Comparison of ENCODE assay signal across 26 cellular contexts in the genomic region with DNA sequence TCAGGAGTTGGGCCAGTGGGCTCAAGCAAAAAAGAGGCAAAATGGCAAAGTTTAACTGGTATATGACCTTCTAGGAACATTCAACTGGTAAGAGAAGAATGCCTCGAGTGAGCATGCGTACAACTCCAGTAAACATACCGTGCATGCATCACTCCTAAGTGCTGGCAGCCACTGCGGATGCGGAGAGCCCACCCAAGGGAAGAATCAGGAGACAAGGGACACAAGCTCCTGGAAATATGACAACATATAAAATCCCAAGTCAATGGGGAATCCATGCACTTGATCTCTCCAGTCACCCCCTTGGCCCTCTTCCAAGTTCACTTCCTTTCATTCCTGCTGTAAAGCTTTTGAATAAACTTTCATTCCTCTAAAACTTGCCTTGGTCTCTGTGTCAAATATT.
DNase-seq lines count a peak whose midpoint lies in the region; ATAC-seq and TF ChIP-seq lines count a peak whose summit lies in the region.
"Had no signal": no experiment of that assay in that cellular context is flagged by ENCODE, and none has a peak within 500 bp of the region (broad histone marks: within the 10 kb centered on the region; RNA-seq: fewer than 3 reads in every experiment).

No MANE protein-coding gene starts in this region.

- peaks cover 5% of the 10 kb centered on the region; the same call in 1 of the 2 replicates for H3K36me3 ChIP-seq in SU-DHL-6 (ENCODE audit: low read length)
- H3K36me3 ChIP-seq: BE2C, breast epithelium, upper lobe of right lung had no signal

- H2BK5ac ChIP-seq in H9 (ENCODE audit: insufficient read length, low read length) = peak overlapping the region; percentile 35

- H2AK5ac ChIP-seq in H9 (ENCODE audit: insufficient read length, low read length) = no peak overlapping the region

- no peak overlapping the region for H4K5ac ChIP-seq in H9 (ENCODE audit: insufficient read length, low read depth, low read length)

- H3K4me1 Mint-ChIP-seq in H9 (peaks cover 16 to 24% of the 10 kb centered on the region in 2 experiments), memory B cell (peaks cover 32% of the 10 kb centered on the region), endothelial cell (ENCODE audit: unreplicated experiment) (no peaks in the 10 kb centered on the region)
- H3K4me1 Mint-ChIP-seq: CD8-positive, alpha-beta memory T cell had no signal

- H2BK120ac ChIP-seq in H9 (ENCODE audit: low read depth, low read length, poor library complexity, severe bottlenecking) = no peak overlapping the region

- H3K9ac ChIP-seq in H9 (ENCODE audit: extremely low read depth, insufficient read length, low read length) (no peak overlapping the region), SU-DHL-6 (ENCODE audit: low read length) (no peak overlapping the region)
- H3K9ac ChIP-seq: parathyroid adenoma had no signal

- H2BK20ac ChIP-seq in H9 (ENCODE audit: low read depth, low read length, poor library complexity, severe bottlenecking) = no peak overlapping the region

- H3K27me3 ChIP-seq in H9 (ENCODE audit: insufficient read depth, low read length) = no peaks in the 10 kb centered on the region
- H3K27me3 ChIP-seq in SU-DHL-6 (ENCODE audit: low read length) = no peaks in the 10 kb centered on the region
- H3K27me3 ChIP-seq: BE2C, breast epithelium, upper lobe of right lung had no signal

- peaks cover 6 to 26% (median 9%) of the 10 kb centered on the region in 3 experiments; a peak in 6 of 7 replicates for H3K36me3 Mint-ChIP-seq in H9 (ENCODE audit: insufficient read depth in 1 of 3, low read depth in 3 of 3)
- peaks cover 9% of the 10 kb centered on the region for H3K36me3 Mint-ChIP-seq in memory B cell
- H3K36me3 Mint-ChIP-seq in endothelial cell (ENCODE audit: low read depth, unreplicated experiment) = peaks cover 9% of the 10 kb centered on the region
- H3K36me3 Mint-ChIP-seq: activated naive CD8-positive, alpha-beta T cell had no signal

- H4K20me1 ChIP-seq in H9 (ENCODE audit: control insufficient read depth, insufficient read depth, insufficient read length) = no peaks in the 10 kb centered on the region
- H4K20me1 ChIP-seq in SU-DHL-6 (ENCODE audit: low read depth, low read length) = no peaks in the 10 kb centered on the region

- no peak overlapping the region for H3K23ac ChIP-seq in H9 (ENCODE audit: insufficient read length, low read depth, low read length)

- H3K9me2 ChIP-seq in SU-DHL-6 (replicated peaks; ENCODE audit: insufficient read depth, low read length) = no peaks in the 10 kb centered on the region

- no peaks in the 10 kb centered on the region for H3K23me2 ChIP-seq in H9 (ENCODE audit: insufficient read length, low read depth, low read length, poor library complexity, severe bottlenecking)

- H2AFZ ChIP-seq in H9 (ENCODE audit: low read length) (no peak overlapping the region), SU-DHL-6 (ENCODE audit: low read depth, low read length, severe bottlenecking) (no peak overlapping the region)

- H2BK12ac ChIP-seq in H9 (ENCODE audit: insufficient read length, low read depth, low read length) = no peak overlapping the region

- DNase-seq in EL = peak; percentile 26
- DNase-seq in H9 = no peak
- no peak for DNase-seq in memory B cell (ENCODE audit: low spot score in 2 of 2)
- DNase-seq in endothelial cell (ENCODE audit: low spot score) = no peak
- DNase-seq: ACHN; activated CD4-positive, alpha-beta T cell treated with anti-CD3 and anti-CD28 coated beads for 4 hours; activated CD8-positive, alpha-beta T cell treated with anti-CD3 and anti-CD28 coated beads, Interleukin-2, amount 10 ng/mL, durations not matched to agents 7 days and 5 days; anterior cingulate cortex; BE2C; CD8-positive, alpha-beta memory T cell; left ventricle myocardium superior; NCI-H1417 treated with DMSO at 0.1 percent for 48 hours; NCI-H2081; NCI-H345; retina; SIG-M5; small intestine; stimulated activated naive CD8-positive, alpha-beta T cell treated with anti-CD3 and anti-CD28 coated beads, Interleukin-15, Interleukin-2, amounts not matched to agents 100 U/mL and 50 U/mL, for 24 hours; T-helper 9 cell; upper lobe of right lung had no signal

- no peak overlapping the region for H3K4ac ChIP-seq in H9 (ENCODE audit: low read depth, low read length)

- no peaks in the 10 kb centered on the region for H3K79me1 ChIP-seq in H9 (ENCODE audit: insufficient read depth, low read depth, low read length, poor library complexity, severe bottlenecking)

- H3F3A ChIP-seq in SU-DHL-6 (ENCODE audit: insufficient read depth) = peaks cover 35% of the 10 kb centered on the region

- H3K14ac ChIP-seq in H9 (ENCODE audit: insufficient read depth, low read length) = no peak overlapping the region

- no peak overlapping the region for H3T11ph ChIP-seq in H9 (ENCODE audit: low read length)

- H3K27me3 Mint-ChIP-seq in H9 (ENCODE audit: low read depth) (peaks cover 30% of the 10 kb centered on the region), memory B cell (no peaks in the 10 kb centered on the region), endothelial cell (ENCODE audit: unreplicated experiment) (peaks cover 1% of the 10 kb centered on the region)

- WGBS in H9 (ENCODE audit: extremely low coverage, insufficient read length, low lambda C conversion rate) = no CpG with 5 or more reads among the region's 5 CpGs

- TF ChIP-seq CTCF in H9 (conservative IDR thresholded peaks at IDR 0.05) (no peak), SU-DHL-6 (IDR thresholded peaks at IDR 0.05; ENCODE audit: insufficient read depth, low read length, poor library complexity, severe bottlenecking) (no peak), endothelial cell (IDR thresholded peaks at IDR 0.05; ENCODE audit: unreplicated experiment) (no peak)

- H3K27ac ChIP-seq in H9 (ENCODE audit: insufficient read length, low read depth, low read length) = no peak overlapping the region
- peak overlapping the region; percentile 97; the same call in 1 of the 2 replicates for H3K27ac ChIP-seq in SU-DHL-6 (ENCODE audit: low read depth, low read length)
- H3K27ac ChIP-seq: breast epithelium, upper lobe of right lung had no signal

- H3K18ac ChIP-seq in H9 (ENCODE audit: insufficient read length, low read depth, low read length) = no peak overlapping the region

- H3K9me3 ChIP-seq in H9 (ENCODE audit: control insufficient read depth, low read depth, low read length) = no peaks in the 10 kb centered on the region
- H3K9me3 ChIP-seq in SU-DHL-6 (ENCODE audit: insufficient read depth, low read length) = peaks cover 5% of the 10 kb centered on the region; the same call in 1 of the 2 replicates
- H3K9me3 ChIP-seq: BE2C, upper lobe of right lung had no signal

- ATAC-seq in memory B cell (ENCODE audit: low read depth) (no peak), GM18873 (IDR thresholded peaks at IDR 0.05; ENCODE audit: low FRiP score, unreplicated experiment) (no peak), HG02973 (IDR thresholded peaks at IDR 0.05; ENCODE audit: unreplicated experiment) (no peak)
- ATAC-seq: activated CD8-positive, alpha-beta T cell treated with anti-CD3 and anti-CD28 coated beads, Interleukin-2, amount 10 ng/mL, durations not matched to agents 7 days and 5 days; left ventricle myocardium superior; upper lobe of right lung had no signal

- H3K4me2 ChIP-seq in H9 (ENCODE audit: insufficient read depth, insufficient read length, low read length) (no peak overlapping the region), SU-DHL-6 (ENCODE audit: low read depth, low read length, poor library complexity, severe bottlenecking) (no peak overlapping the region)

- no peak overlapping the region for H3K56ac ChIP-seq in H9 (ENCODE audit: insufficient read length, low read depth, low read length)

- H3K9me3 Mint-ChIP-seq in H9 (peaks cover 12 to 28% of the 10 kb centered on the region in 2 experiments), memory B cell (peaks cover 1% of the 10 kb centered on the region), endothelial cell (ENCODE audit: unreplicated experiment) (no peaks in the 10 kb centered on the region)

- no peak overlapping the region for H2BK15ac ChIP-seq in H9 (ENCODE audit: low read depth, low read length)

- no peak overlapping the region for H3K4me3 Mint-ChIP-seq in H9
- H3K4me3 Mint-ChIP-seq in memory B cell = peak overlapping the region; percentile 12
- H3K4me3 Mint-ChIP-seq in endothelial cell (ENCODE audit: unreplicated experiment) = no peak overlapping the region
- H3K4me3 Mint-ChIP-seq: activated CD8-positive, alpha-beta T cell treated with anti-CD3 and anti-CD28 coated beads, Interleukin-2, amount 10 ng/mL, durations not matched to agents 7 days and 5 days; activated naive CD8-positive, alpha-beta T cell; CD8-positive, alpha-beta memory T cell had no signal

- H3K4me1 ChIP-seq in H9 (ENCODE audit: insufficient read depth, low read length) = no peaks in the 10 kb centered on the region; the same call in 1 of the 2 replicates
- H3K4me1 ChIP-seq: BE2C, breast epithelium, upper lobe of right lung had no signal

- no peak overlapping the region for H4K8ac ChIP-seq in H9 (replicated peaks; ENCODE audit: insufficient read length, low read depth, low read length)

- no peak overlapping the region for H3K4me3 ChIP-seq in SU-DHL-6 (ENCODE audit: insufficient read depth, low read length, poor library complexity, severe bottlenecking)
- H3K4me3 ChIP-seq: breast epithelium, upper lobe of right lung had no signal

- H3K27ac Mint-ChIP-seq in H9 = no peak overlapping the region
- peak overlapping the region; percentile 18 for H3K27ac Mint-ChIP-seq in memory B cell
- no peak overlapping the region for H3K27ac Mint-ChIP-seq in endothelial cell (ENCODE audit: unreplicated experiment)
- H3K27ac Mint-ChIP-seq: activated CD8-positive, alpha-beta T cell treated with anti-CD3 and anti-CD28 coated beads, Interleukin-2, amount 10 ng/mL, durations not matched to agents 7 days and 5 days; activated naive CD8-positive, alpha-beta T cell had no signal

- no peak overlapping the region for H4K91ac ChIP-seq in H9 (ENCODE audit: insufficient read length, low read depth, low read length)

- H3K79me2 ChIP-seq in H9 (ENCODE audit: insufficient read depth, low read length) (no peaks in the 10 kb centered on the region), SU-DHL-6 (ENCODE audit: insufficient read depth, low read length) (no peaks in the 10 kb centered on the region)
